ENCODE assay signal across 14 cellular contexts in the genomic region with DNA sequence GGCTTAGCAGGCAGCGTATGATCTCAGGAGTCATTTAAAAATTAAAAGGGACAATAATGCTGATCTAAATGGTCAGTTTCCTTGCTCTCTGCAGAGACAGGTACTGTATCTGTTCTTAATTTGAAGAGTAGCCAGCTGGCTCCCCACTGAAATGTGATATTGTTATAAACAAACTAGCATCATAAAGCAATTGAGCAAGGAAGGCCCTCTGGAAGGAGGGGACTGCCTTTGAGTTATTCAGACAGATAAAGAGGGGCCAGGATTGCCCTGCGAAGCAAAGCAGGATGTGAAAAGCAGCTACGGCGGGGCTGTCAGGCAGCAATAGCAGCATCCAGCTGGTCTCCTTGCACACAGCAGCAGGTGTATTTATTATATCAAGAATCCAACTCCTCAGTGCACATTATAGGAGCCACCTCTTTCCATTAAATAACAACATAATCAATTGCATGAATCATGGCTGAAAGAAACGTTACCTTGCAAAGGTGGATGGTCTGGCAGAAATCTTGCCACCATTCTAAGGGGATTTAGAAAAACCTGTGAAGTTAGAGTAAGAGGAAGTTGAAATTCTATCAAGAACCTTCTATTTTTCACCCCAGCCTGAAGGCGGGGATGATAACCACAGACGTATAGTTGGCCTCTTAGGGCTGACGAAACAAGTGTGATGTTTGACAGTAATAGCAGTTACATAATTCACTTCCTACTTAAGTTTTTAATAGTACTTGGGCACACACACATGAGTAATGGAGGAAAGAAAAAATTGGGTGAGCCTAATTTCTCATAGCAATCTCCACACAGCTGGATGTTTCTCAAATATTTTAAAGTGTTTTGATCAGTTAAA.
A peak's percentile ranks its signal among the peaks of the same experiment; 100 is the strongest.
DNase-seq lines count a peak whose midpoint lies in the region; ATAC-seq and TF ChIP-seq lines count a peak whose summit lies in the region.
"Had no signal": no experiment of that assay in that cellular context is flagged by ENCODE, and none has a peak within 500 bp of the region (broad histone marks: within the 10 kb centered on the region; RNA-seq: fewer than 3 reads in every experiment).

No MANE protein-coding gene starts in this region.

- no peak for TF ChIP-seq CTCF in CD8-positive, alpha-beta T cell (IDR thresholded peaks at IDR 0.05)
- no peak for TF ChIP-seq CTCF in endothelial cell (IDR thresholded peaks at IDR 0.05; ENCODE audit: unreplicated experiment)

- peaks cover 15% of the 10 kb centered on the region for H3K4me1 Mint-ChIP-seq in CD8-positive, alpha-beta T cell (ENCODE audit: low read depth)
- H3K4me1 Mint-ChIP-seq in endothelial cell (ENCODE audit: unreplicated experiment), result no peaks in the 10 kb centered on the region

- CTCF ChIA-PET in CD8-positive, alpha-beta T cell (lab: Charles Lee), result no interaction called here

- DNase-seq in CD8-positive, alpha-beta T cell, result peak in 1 of 7 experiments; percentile 17
- DNase-seq in Karpas-422, result peak; percentile 78
- peak; percentile 98 for DNase-seq in NOMO-1 treated with DMSO at 0.1 percent for 48 hours (lab: John Stamatoyannopoulos, UW; ENCODE audit: unreplicated experiment)
- DNase-seq in medulla oblongata (ENCODE audit: extremely low spot score), result peak; percentile 14
- DNase-seq in sciatic nerve (ENCODE audit: low spot score), result no peak
- no peak for DNase-seq in endothelial cell (ENCODE audit: low spot score)
- DNase-seq in stimulated activated CD4-positive, alpha-beta T cell treated with anti-CD3 and anti-CD28 coated beads, Interleukin-2, amount 100 ng/mL, for 24 hours, result no peak
- DNase-seq: brain microvascular endothelial cell, kidney glomerular epithelial cell, NCI-H524 treated with DMSO at 0.1 percent for 48 hours, SW 1271 had no signal

- no peaks in the 10 kb centered on the region for H3K9me2 ChIP-seq in Karpas-422 (replicated peaks; ENCODE audit: insufficient read depth, low read length)

- H4K20me1 ChIP-seq in Karpas-422 (ENCODE audit: insufficient read depth, low read depth, low read length), result no peaks in the 10 kb centered on the region

- no peak overlapping the region for H3K9ac ChIP-seq in Karpas-422 (ENCODE audit: low read length)

- H3K27me3 Mint-ChIP-seq in CD8-positive, alpha-beta T cell (ENCODE audit: low read depth), result no peaks in the 10 kb centered on the region
- peaks cover 20% of the 10 kb centered on the region for H3K27me3 Mint-ChIP-seq in endothelial cell (ENCODE audit: unreplicated experiment)

- H3K27ac ChIP-seq in CD8-positive, alpha-beta T cell (ENCODE audit: low read depth, low read length), result no peak overlapping the region
- peak overlapping the region; percentile 32; the same call in 1 of the 2 replicates for H3K27ac ChIP-seq in Karpas-422 (ENCODE audit: low read length)
- H3K27ac ChIP-seq: brain microvascular endothelial cell had no signal

- intact Hi-C loops in CD8-positive, alpha-beta T cell (cut with DNase I, micrococcal nuclease), result no loop called here
- intact Hi-C loops in sciatic nerve (cut with DNase I), result no loop called here

- no peaks in the 10 kb centered on the region for H3K9me3 Mint-ChIP-seq in CD8-positive, alpha-beta T cell
- peaks cover 63% of the 10 kb centered on the region for H3K9me3 Mint-ChIP-seq in endothelial cell (ENCODE audit: unreplicated experiment)
- H3K9me3 Mint-ChIP-seq: nephron had no signal

- H3K36me3 Mint-ChIP-seq in CD8-positive, alpha-beta T cell, result no peaks in the 10 kb centered on the region
- peaks cover 26% of the 10 kb centered on the region for H3K36me3 Mint-ChIP-seq in endothelial cell (ENCODE audit: low read depth, unreplicated experiment)

- H3K4me2 ChIP-seq in Karpas-422 (ENCODE audit: low read depth, low read length, poor library complexity, severe bottlenecking), result peak overlapping the region; percentile 0

- no peaks in the 10 kb centered on the region for H3K27me3 ChIP-seq in CD8-positive, alpha-beta T cell (ENCODE audit: insufficient read depth, low read length)
- H3K27me3 ChIP-seq in Karpas-422 (ENCODE audit: low read length), result no peaks in the 10 kb centered on the region
- H3K27me3 ChIP-seq: brain microvascular endothelial cell had no signal

- peaks cover 14% of the 10 kb centered on the region for H3K4me1 ChIP-seq in CD8-positive, alpha-beta T cell (ENCODE audit: insufficient read depth, low read length)
- peaks cover 19% of the 10 kb centered on the region for H3K4me1 ChIP-seq in Karpas-422 (ENCODE audit: low read length)

- no peak overlapping the region for H3K4me3 ChIP-seq in CD8-positive, alpha-beta T cell (ENCODE audit: low read depth, low read length)
- H3K4me3 ChIP-seq in Karpas-422 (ENCODE audit: low read length), result no peak overlapping the region
- H3K4me3 ChIP-seq: skin epidermis had no signal

- no peaks in the 10 kb centered on the region for H3K36me3 ChIP-seq in CD8-positive, alpha-beta T cell (ENCODE audit: insufficient read depth, low read length)
- no peaks in the 10 kb centered on the region for H3K36me3 ChIP-seq in Karpas-422 (ENCODE audit: insufficient read depth, low read length)
- H3K36me3 ChIP-seq: brain microvascular endothelial cell had no signal

- peak; percentile 67 for ATAC-seq in CD8-positive, alpha-beta T cell
- ATAC-seq in sciatic nerve (no peak), GM21619 (IDR thresholded peaks at IDR 0.05; ENCODE audit: unreplicated experiment) (no peak)

- no peak overlapping the region for H2AFZ ChIP-seq in Karpas-422 (ENCODE audit: low read length)

- POLR2A ChIA-PET in CD8-positive, alpha-beta T cell (lab: Charles Lee), result no interaction called here

- H3K9me3 ChIP-seq in CD8-positive, alpha-beta T cell (ENCODE audit: low read length), result no peaks in the 10 kb centered on the region
- H3K9me3 ChIP-seq in Karpas-422 (ENCODE audit: low read length), result no peaks in the 10 kb centered on the region

- no peaks in the 10 kb centered on the region for H3K79me2 ChIP-seq in Karpas-422 (ENCODE audit: low read length)

- H3K27ac Mint-ChIP-seq in CD8-positive, alpha-beta T cell, result peak overlapping the region; percentile 79
- H3K27ac Mint-ChIP-seq in endothelial cell (ENCODE audit: unreplicated experiment), result no peak overlapping the region
- H3K27ac Mint-ChIP-seq: nephron had no signal

- no peak overlapping the region for H3K4me3 Mint-ChIP-seq in CD8-positive, alpha-beta T cell
- no peak overlapping the region for H3K4me3 Mint-ChIP-seq in endothelial cell (ENCODE audit: unreplicated experiment)
- H3K4me3 Mint-ChIP-seq: nephron had no signal

Comparison
In these comparisons a context has a peak if more than half of its experiments do, and no peak if none do; other contexts are left out.
1. DNase-seq: peak in Karpas-422 (single experiment), NOMO-1 treated with DMSO at 0.1 percent for 48 hours (single experiment) and medulla oblongata (single experiment); none in sciatic nerve (single experiment), endothelial cell (single experiment) and stimulated activated CD4-positive, alpha-beta T cell treated with anti-CD3 and anti-CD28 coated beads, Interleukin-2, amount 100 ng/mL, for 24 hours (0 of 2).